Comparison of ENCODE assay signal across 24 cellular contexts in the genomic region with DNA sequence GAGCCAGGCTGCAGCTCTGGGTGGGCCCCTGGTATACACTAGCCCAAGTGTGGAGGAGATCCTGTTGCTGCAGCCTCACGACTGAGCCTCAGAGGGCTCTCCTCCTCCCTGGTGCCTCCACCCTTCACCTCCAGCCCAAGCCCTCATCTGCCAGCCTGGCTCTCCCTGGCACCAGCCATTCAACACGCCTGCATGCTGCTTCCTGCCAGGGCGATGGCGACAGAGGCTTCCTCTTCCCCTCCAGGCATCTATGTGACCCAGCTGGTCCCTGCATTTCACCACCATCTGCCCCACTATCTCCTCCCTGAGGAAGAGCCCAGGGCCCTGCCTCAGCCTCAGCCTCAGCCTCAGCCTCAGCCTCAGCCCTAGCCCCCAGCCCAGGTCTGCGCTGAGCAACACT. TPM values are rescaled to one million over a fixed set of nuclear protein-coding genes. Genes with fewer than 3 reads are reported as not detected.
DNase-seq lines count a peak whose midpoint lies in the region; ATAC-seq and TF ChIP-seq lines count a peak whose summit lies in the region.
"Had no signal": no experiment of that assay in that cellular context is flagged by ENCODE, and none has a peak within 500 bp of the region (broad histone marks: within the 10 kb centered on the region; RNA-seq: fewer than 3 reads in every experiment).

No MANE protein-coding gene starts in this region.

- no peaks in the 10 kb centered on the region for H3K36me3 ChIP-seq in right atrium auricular region
- H3K36me3 ChIP-seq in smooth muscle cell (ENCODE audit: low read depth) = no peaks in the 10 kb centered on the region
- H3K36me3 ChIP-seq: upper lobe of left lung had no signal

- H3K27ac Mint-ChIP-seq in activated B cell treated with CpG ODN at 0.5 μM for 24 hours = no peak overlapping the region
- H3K27ac Mint-ChIP-seq: CD4-positive, alpha-beta memory T cell; natural killer cell treated with Interleukin-12 subunit alpha and Interleukin-12 subunit beta and Interleukin-15 and Interleukin-18, amount 100 ng/mL, for 72 hours had no signal

- POLR2A ChIA-PET in activated B cell treated with CpG ODN at 0.5 μM for 24 hours (lab: Charles Lee) = no interaction called here

- CTCF ChIA-PET in activated B cell treated with CpG ODN at 0.5 μM for 24 hours (lab: Charles Lee) = no interaction called here

- 98% methylated on average over 5 of the region's 5 CpGs for WGBS in smooth muscle cell (ENCODE audit: low lambda C conversion rate)

- no peaks in the 10 kb centered on the region for H3F3A ChIP-seq in smooth muscle cell (ENCODE audit: low read depth)

- intact Hi-C loops in Right ventricle myocardium inferior (cut with DNase I) (no loop called here), activated B cell treated with CpG ODN at 0.5 μM for 24 hours (cut with micrococcal nuclease) (no loop called here)

- H3K4me3 ChIP-seq in right atrium auricular region = no peak overlapping the region
- H3K4me3 ChIP-seq in smooth muscle cell = no peak overlapping the region
- H3K4me3 ChIP-seq: upper lobe of left lung had no signal

- no peaks in the 10 kb centered on the region for H3K9me3 Mint-ChIP-seq in activated B cell treated with CpG ODN at 0.5 μM for 24 hours
- H3K9me3 Mint-ChIP-seq: activated T-cell treated with anti-CD3 and anti-CD28 coated beads, Interleukin-2, amount 50 U/mL, for 4 hours; CD4-positive, alpha-beta memory T cell; effector memory CD8-positive, alpha-beta T cell; natural killer cell treated with Interleukin-12 subunit alpha and Interleukin-12 subunit beta and Interleukin-15 and Interleukin-18, amount 100 ng/mL, for 72 hours had no signal

- H3K27me3 ChIP-seq in right atrium auricular region = no peaks in the 10 kb centered on the region
- H3K27me3 ChIP-seq in smooth muscle cell (ENCODE audit: low read depth) = no peaks in the 10 kb centered on the region
- H3K27me3 ChIP-seq: upper lobe of left lung had no signal

- no peak overlapping the region for H3K9ac ChIP-seq in smooth muscle cell (ENCODE audit: low read depth)

- H3K36me3 Mint-ChIP-seq in activated B cell treated with CpG ODN at 0.5 μM for 24 hours (ENCODE audit: low read depth) = peaks cover 20% of the 10 kb centered on the region
- H3K36me3 Mint-ChIP-seq: natural killer cell treated with Interleukin-12 subunit alpha and Interleukin-12 subunit beta and Interleukin-15 and Interleukin-18, amount 100 ng/mL, for 72 hours had no signal

- no peak overlapping the region for H3K4me3 Mint-ChIP-seq in activated B cell treated with CpG ODN at 0.5 μM for 24 hours
- H3K4me3 Mint-ChIP-seq: activated T-cell treated with anti-CD3 and anti-CD28 coated beads, Interleukin-2, amount 50 U/mL, for 4 hours; CD4-positive, alpha-beta memory T cell; effector memory CD8-positive, alpha-beta T cell; natural killer cell treated with Interleukin-12 subunit alpha and Interleukin-12 subunit beta and Interleukin-15 and Interleukin-18, amount 100 ng/mL, for 72 hours had no signal

- H3K4me1 Mint-ChIP-seq in activated B cell treated with CpG ODN at 0.5 μM for 24 hours = no peaks in the 10 kb centered on the region
- H3K4me1 Mint-ChIP-seq: CD4-positive, alpha-beta memory T cell had no signal

- peak; percentile 46 for DNase-seq in right atrium auricular region (ENCODE audit: low spot score)
- DNase-seq in Right ventricle myocardium inferior (ENCODE audit: missing footprints) = no peak
- peak; percentile 4 for DNase-seq in activated B cell treated with CpG ODN at 0.5 μM for 24 hours
- peak; percentile 49 for DNase-seq in mesenteric fat pad (ENCODE audit: low spot score)
- DNase-seq in epidermal melanocyte (ENCODE audit: insufficient read length, low spot score) = no peak
- no peak for DNase-seq in NK-92 (lab: John Stamatoyannopoulos, UW; ENCODE audit: unreplicated experiment)
- DNase-seq in smooth muscle cell (lab: John Stamatoyannopoulos, UW; ENCODE audit: unreplicated experiment) = no peak
- DNase-seq: ACHN; activated T-cell treated with anti-CD3 and anti-CD28 coated beads, Interleukin-2, amount 50 U/mL, for 4 hours; CD4-positive, alpha-beta memory T cell; DND-41; effector memory CD8-positive, alpha-beta T cell; hypothalamus; kidney glomerular epithelial cell; mesendoderm; MM.1S; NCI-H2081; OCI-M1; stimulated activated CD4-positive, alpha-beta T cell treated with anti-CD3 and anti-CD28 coated beads, Interleukin-15, amount 100 ng/mL, for 24 hours; stimulated activated naive CD4-positive, alpha-beta T cell had no signal

- H2AFZ ChIP-seq in smooth muscle cell (ENCODE audit: low read depth) = no peak overlapping the region

- no peaks in the 10 kb centered on the region for H3K79me2 ChIP-seq in smooth muscle cell (ENCODE audit: low read depth)

- no peaks in the 10 kb centered on the region for H3K9me3 ChIP-seq in right atrium auricular region
- no peaks in the 10 kb centered on the region for H3K9me3 ChIP-seq in smooth muscle cell (replicated peaks; ENCODE audit: low read depth)
- H3K9me3 ChIP-seq: upper lobe of left lung had no signal

- ATAC-seq in Right ventricle myocardium inferior = no peak
- no peak for ATAC-seq in activated B cell treated with CpG ODN at 0.5 μM for 24 hours (ENCODE audit: low read depth)
- ATAC-seq in GM21528 (IDR thresholded peaks at IDR 0.05; ENCODE audit: low FRiP score, unreplicated experiment) = no peak
- ATAC-seq: activated T-cell treated with anti-CD3 and anti-CD28 coated beads, Interleukin-2, amount 50 U/mL, for 4 hours; effector memory CD8-positive, alpha-beta T cell; SK-N-SH treated with all-trans-retinoic acid at 6 μM for 48 hours had no signal

- no peak for TF ChIP-seq CTCF in right atrium auricular region (IDR thresholded peaks at IDR 0.05)
- no peak for TF ChIP-seq CTCF in activated B cell treated with CpG ODN at 0.5 μM for 24 hours (IDR thresholded peaks at IDR 0.05)
- TF ChIP-seq CTCF in smooth muscle cell (IDR thresholded peaks at IDR 0.05; ENCODE audit: borderline replicate concordance, insufficient read depth, poor library complexity, severe bottlenecking) = no peak

- H3K27me3 Mint-ChIP-seq in activated B cell treated with CpG ODN at 0.5 μM for 24 hours = no peaks in the 10 kb centered on the region
- H3K27me3 Mint-ChIP-seq: CD4-positive, alpha-beta memory T cell; effector memory CD8-positive, alpha-beta T cell; natural killer cell treated with Interleukin-12 subunit alpha and Interleukin-12 subunit beta and Interleukin-15 and Interleukin-18, amount 100 ng/mL, for 72 hours had no signal

- peaks cover 0 to 13% of the 10 kb centered on the region in 2 donors for H3K4me1 ChIP-seq in right atrium auricular region
- no peaks in the 10 kb centered on the region for H3K4me1 ChIP-seq in smooth muscle cell (ENCODE audit: low read depth)
- H3K4me1 ChIP-seq: upper lobe of left lung had no signal

- no peak overlapping the region for H3K4me2 ChIP-seq in smooth muscle cell

- H4K20me1 ChIP-seq in smooth muscle cell (ENCODE audit: low read depth) = no peaks in the 10 kb centered on the region

- H3K27ac ChIP-seq in right atrium auricular region (no peak overlapping the region), smooth muscle cell (ENCODE audit: low read depth) (no peak overlapping the region)
- H3K27ac ChIP-seq: upper lobe of left lung had no signal

RNA-seq across cellular contexts. Expression of gene ANGPTL2, which starts 54.8 kb away (rescaled TPM):
- total RNA-seq in right atrium auricular region = 10 to 100 TPM; 42.8 to 55.8 TPM
- total RNA-seq in Right ventricle myocardium inferior = 37.1 TPM
- not detected in 2 replicates for total RNA-seq in activated B cell treated with CpG ODN at 0.5 μM for 24 hours
- total RNA-seq in mesenteric fat pad = 169 TPM
- 13.3 and 16.1 TPM in 2 replicates for total RNA-seq in smooth muscle cell
- polyA plus RNA-seq in smooth muscle cell = 18.7 and 20.2 TPM in 2 replicates
- total RNA-seq: CD4-positive, alpha-beta memory T cell; natural killer cell treated with Interleukin-12 subunit alpha and Interleukin-12 subunit beta and Interleukin-15 and Interleukin-18, amount 100 ng/mL, for 72 hours had no signal
- polyA plus RNA-seq: CD4-positive, alpha-beta memory T cell had no signal

Comparison
In these comparisons a context has a peak if more than half of its experiments do, and no peak if none do; other contexts are left out.
1. DNase-seq: peak in right atrium auricular region (single experiment), activated B cell treated with CpG ODN at 0.5 μM for 24 hours (single experiment) and mesenteric fat pad (single experiment); none in Right ventricle myocardium inferior (single experiment), epidermal melanocyte (single experiment), NK-92 (single experiment) and smooth muscle cell (single experiment).
2. RNA of gene ANGPTL2, which starts 54.8 kb away (total RNA-seq): 169 TPM in mesenteric fat pad (single experiment), 42.8 to 55.8 TPM in right atrium auricular region, 37.1 TPM in Right ventricle myocardium inferior (single experiment) and 13.3 to 16.1 TPM in smooth muscle cell; not detected in activated B cell treated with CpG ODN at 0.5 μM for 24 hours; every median in the first group is over 10 times any median in the second.